Comparison of ENCODE assay signal across 1 cellular context in genomic region chr17:41792835-41793748, GRCh38.
TF ChIP-seq lines count a peak whose summit lies in the region.

No MANE protein-coding gene starts in this region.

TF ChIP-seq in HepG2, 621 proteins besides CTCF, POLR2A, EP300 and RAD21 (continued from another document and continues in another):
- TF ChIP-seq AKNA (CRISPR knock-in tag; IDR thresholded peaks at IDR 0.05; ENCODE audit: borderline replicate concordance) (no peak), ZNF263 (CRISPR knock-in tag; IDR thresholded peaks at IDR 0.05) (0 out of 2 replicates have a peak, but pooled peaks have one; percentile 17), THAP9 (CRISPR knock-in tag; IDR thresholded peaks at IDR 0.05; ENCODE audit: borderline replicate concordance) (0 out of 2 replicates have a peak, but pooled peaks have one; percentile 54), ZNF44 (CRISPR knock-in tag; IDR thresholded peaks at IDR 0.05) (no peak), ZNF720 (CRISPR knock-in tag; IDR thresholded peaks at IDR 0.05) (no peak), ZGPAT (CRISPR knock-in tag; IDR thresholded peaks at IDR 0.05) (no peak), RARA (CRISPR knock-in tag; IDR thresholded peaks at IDR 0.05) (peak; percentile 32; the same call in 1 of the 2 replicates), FOSL2 (CRISPR knock-in tag; IDR thresholded peaks at IDR 0.05) (peak; percentile 82), ZMYM3 (CRISPR knock-in tag; IDR thresholded peaks at IDR 0.05) (peak; percentile 29), POGZ (CRISPR knock-in tag; IDR thresholded peaks at IDR 0.05) (no peak), NBN (conservative IDR thresholded peaks at IDR 0.05) (no peak), ZNF768 (CRISPR knock-in tag; IDR thresholded peaks at IDR 0.05) (peak; percentile 30; the same call in 1 of the 2 replicates), ZNF274 (CRISPR knock-in tag; IDR thresholded peaks at IDR 0.05) (0 out of 2 replicates have a peak, but pooled peaks have one; percentile 37), NCOA5 (CRISPR knock-in tag; IDR thresholded peaks at IDR 0.05) (no peak), TRIM22 (IDR thresholded peaks at IDR 0.05) (no peak), TOPORS (CRISPR knock-in tag; IDR thresholded peaks at IDR 0.05) (no peak), ZNF580 (CRISPR knock-in tag; IDR thresholded peaks at IDR 0.05; ENCODE audit: borderline replicate concordance, low read depth) (no peak), ZNF484 (CRISPR knock-in tag; IDR thresholded peaks at IDR 0.05; ENCODE audit: borderline replicate concordance, low read depth) (no peak), NR2F1 (CRISPR knock-in tag; IDR thresholded peaks at IDR 0.05) (no peak), ZBTB26 (CRISPR knock-in tag; IDR thresholded peaks at IDR 0.05; ENCODE audit: borderline replicate concordance) (peak; percentile 99), SIX1 (CRISPR knock-in tag; IDR thresholded peaks at IDR 0.05; ENCODE audit: borderline replicate concordance) (no peak), RNF2 (conservative IDR thresholded peaks at IDR 0.05; ENCODE audit: low read depth) (no peak), ZNF569 (CRISPR knock-in tag; IDR thresholded peaks at IDR 0.05; ENCODE audit: borderline replicate concordance) (0 out of 2 replicates have a peak, but pooled peaks have one; percentile 64), MAFK (conservative IDR thresholded peaks at IDR 0.05 in 1 of 2, IDR thresholded peaks at IDR 0.05 in 1 of 2; ENCODE audit: low read length in 2 of 2) (no peak), KDM1A (CRISPR knock-in tag; IDR thresholded peaks at IDR 0.05) (no peak), ZNF543 (CRISPR knock-in tag; IDR thresholded peaks at IDR 0.05) (peak; percentile 62), PHF20 (CRISPR knock-in tag; IDR thresholded peaks at IDR 0.05) (peak; percentile 45; the same call in 1 of the 2 replicates), TRAFD1 (CRISPR knock-in tag; IDR thresholded peaks at IDR 0.05; ENCODE audit: borderline replicate concordance) (0 out of 2 replicates have a peak, but pooled peaks have one; percentile 70), ZNF790 (CRISPR knock-in tag; IDR thresholded peaks at IDR 0.05; ENCODE audit: borderline replicate concordance) (0 out of 2 replicates have a peak, but pooled peaks have one; percentile 3), ZNF639 (CRISPR knock-in tag; conservative IDR thresholded peaks at IDR 0.05) (no peak), ZBTB39 (CRISPR knock-in tag; IDR thresholded peaks at IDR 0.05) (0 out of 2 replicates have a peak, but pooled peaks have one; percentile 17), NCOR1 (IDR thresholded peaks at IDR 0.05; ENCODE audit: borderline replicate concordance, low read length) (no peak), NONO (IDR thresholded peaks at IDR 0.05) (no peak), NONO (CRISPR knock-in tag; conservative IDR thresholded peaks at IDR 0.05) (no peak; the same call in 1 of the 2 replicates), KAT7 (CRISPR knock-in tag; IDR thresholded peaks at IDR 0.05; ENCODE audit: borderline replicate concordance) (peak; percentile 62; the same call in 1 of the 2 replicates), POLR2AphosphoS5 (IDR thresholded peaks at IDR 0.05; ENCODE audit: low read depth, low read length) (no peak), ZNF101 (CRISPR knock-in tag; IDR thresholded peaks at IDR 0.05; ENCODE audit: borderline replicate concordance, low read depth) (0 out of 2 replicates have a peak, but pooled peaks have one; percentile 19), ZNF350 (CRISPR knock-in tag; IDR thresholded peaks at IDR 0.05; ENCODE audit: borderline replicate concordance, low read depth) (peak; percentile 49; the same call in 1 of the 2 replicates), ZNF260 (CRISPR knock-in tag; IDR thresholded peaks at IDR 0.05; ENCODE audit: borderline replicate concordance, low read depth) (no peak), MTA1 (CRISPR knock-in tag; IDR thresholded peaks at IDR 0.05; ENCODE audit: borderline replicate concordance) (0 out of 2 replicates have a peak, but pooled peaks have one; percentile 34), GTF3A (CRISPR knock-in tag; conservative IDR thresholded peaks at IDR 0.05) (no peak), HDAC1 (CRISPR knock-in tag; IDR thresholded peaks at IDR 0.05) (peak; percentile 66), ETS1 (CRISPR knock-in tag; IDR thresholded peaks at IDR 0.05) (0 out of 2 replicates have a peak, but pooled peaks have one; percentile 17), ZNF563 (CRISPR knock-in tag; IDR thresholded peaks at IDR 0.05) (no peak; the same call in 1 of the 2 replicates)
